ENCODE assay signal across 8 cellular contexts in genomic region chr3:156184156-156184555, GRCh38.
"Had no signal": no experiment of that assay in that cellular context is flagged by ENCODE, and none has a peak within 500 bp of the region (broad histone marks: within the 10 kb centered on the region; RNA-seq: fewer than 3 reads in every experiment).

No MANE protein-coding gene starts in this region.

- FAIRE-seq: G401.6, GM12878, GM12891, GM12892, GM18507, GM19239 had no signal

- DNase-seq: GDM1, GF-D8 had no signal

- ATAC-seq: GM12878 had no signal
